Comparison of ENCODE assay signal across 29 cellular contexts in the genomic region with DNA sequence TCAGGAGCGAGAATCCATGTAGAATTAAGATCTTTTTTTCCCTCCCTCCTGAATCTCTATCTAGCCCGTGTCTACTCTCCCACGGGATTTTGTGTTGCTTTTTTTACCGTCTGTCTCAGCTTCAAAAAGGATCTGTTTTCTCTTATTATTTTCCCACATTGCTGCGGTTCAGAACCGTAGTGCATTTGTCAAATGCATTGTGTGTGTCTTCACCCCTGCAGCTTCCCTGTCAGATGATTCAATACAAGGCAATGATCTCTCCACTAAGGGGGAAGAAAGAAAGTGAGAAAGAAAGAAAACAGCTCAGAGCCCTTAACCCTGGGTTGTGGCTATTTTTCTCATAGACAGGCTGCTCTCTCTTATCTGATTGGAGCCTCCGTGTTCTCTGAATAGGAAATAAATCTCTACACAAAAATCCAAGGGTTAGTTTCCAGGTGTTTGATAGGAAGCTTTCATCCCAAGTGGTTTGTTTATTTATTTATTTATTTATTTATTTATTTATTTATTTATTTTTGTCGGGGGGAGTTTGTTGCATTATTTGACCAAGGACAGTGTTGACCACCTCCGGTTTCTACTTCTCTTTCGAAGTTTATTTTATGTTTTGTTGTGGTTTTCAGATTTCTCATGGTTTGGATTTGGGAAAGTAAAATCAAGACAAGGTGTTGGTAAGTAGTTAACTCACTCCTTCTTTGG.
A peak's percentile ranks its signal among the peaks of the same experiment; 100 is the strongest.
DNase-seq lines count a peak whose midpoint lies in the region; ATAC-seq and TF ChIP-seq lines count a peak whose summit lies in the region.
"Had no signal": no experiment of that assay in that cellular context is flagged by ENCODE, and none has a peak within 500 bp of the region (broad histone marks: within the 10 kb centered on the region; RNA-seq: fewer than 3 reads in every experiment).

No MANE protein-coding gene starts in this region.

- H3K4me1 ChIP-seq in GM23338 (ENCODE audit: insufficient read depth) (peaks cover 44% of the 10 kb centered on the region), neural progenitor cell (peaks cover 50% of the 10 kb centered on the region), A673 (ENCODE audit: insufficient read depth, low read length, poor library complexity, severe bottlenecking) (no peaks in the 10 kb centered on the region)
- H3K4me1 ChIP-seq: psoas muscle, SJCRH30 had no signal

- no peak overlapping the region for H3K4me3 ChIP-seq in GM23338
- no peak overlapping the region for H3K4me3 ChIP-seq in astrocyte of the spinal cord (ENCODE audit: low read depth, low read length)
- H3K4me3 ChIP-seq in fibroblast of mammary gland (ENCODE audit: control insufficient read depth, low read depth, low read length), result no peak overlapping the region
- H3K4me3 ChIP-seq in neural progenitor cell, result no peak overlapping the region
- no peak overlapping the region for H3K4me3 ChIP-seq in A673 (ENCODE audit: low read depth, low read length, poor library complexity, severe bottlenecking)
- H3K4me3 ChIP-seq: ascending aorta, HAP-1, psoas muscle, sigmoid colon, SJCRH30, tibial artery had no signal

- no peaks in the 10 kb centered on the region for H3K9me3 Mint-ChIP-seq in GM23338
- no peaks in the 10 kb centered on the region for H3K9me3 Mint-ChIP-seq in neural progenitor cell
- H3K9me3 Mint-ChIP-seq: activated CD4-positive, alpha-beta T cell treated with anti-CD3 and anti-CD28 coated beads, Interleukin-2, amount 10 ng/mL, durations not matched to agents 24 days and 14 days; activated naive CD8-positive, alpha-beta T cell treated with anti-CD3 and anti-CD28 coated beads for 36 hours; immature natural killer cell had no signal

- POLR2A ChIA-PET in A673 (lab: Charles Lee; ENCODE audit: low non-redundant PET), result no interaction called here

- no peak overlapping the region for H3K4me2 ChIP-seq in GM23338
- H3K4me2 ChIP-seq in neural progenitor cell, result peak overlapping the region; percentile 51
- H3K4me2 ChIP-seq: KMS-11 had no signal

- peaks cover 69% of the 10 kb centered on the region for H3K4me1 Mint-ChIP-seq in GM23338
- peaks cover 68% of the 10 kb centered on the region for H3K4me1 Mint-ChIP-seq in neural progenitor cell
- H3K4me1 Mint-ChIP-seq: activated CD4-positive, alpha-beta T cell treated with anti-CD3 and anti-CD28 coated beads, Interleukin-2, amount 10 ng/mL, durations not matched to agents 24 days and 14 days; activated naive CD8-positive, alpha-beta T cell treated with anti-CD3 and anti-CD28 coated beads for 36 hours; immature natural killer cell had no signal

- H3K36me3 ChIP-seq in GM23338 (ENCODE audit: insufficient read depth) (no peaks in the 10 kb centered on the region), neural progenitor cell (no peaks in the 10 kb centered on the region), A673 (ENCODE audit: insufficient read depth, low read length, poor library complexity, severe bottlenecking) (no peaks in the 10 kb centered on the region)
- H3K36me3 ChIP-seq: ascending aorta, HAP-1, sigmoid colon, SJCRH30, tibial artery, WERI-Rb-1 had no signal

- H3K27ac Mint-ChIP-seq in GM23338, result peak overlapping the region; percentile 60; the same call in 1 of the 2 replicates
- H3K27ac Mint-ChIP-seq in neural progenitor cell, result peak overlapping the region; percentile 67
- H3K27ac Mint-ChIP-seq: activated CD4-positive, alpha-beta T cell treated with anti-CD3 and anti-CD28 coated beads, Interleukin-2, amount 10 ng/mL, durations not matched to agents 24 days and 14 days; activated naive CD8-positive, alpha-beta T cell treated with anti-CD3 and anti-CD28 coated beads for 36 hours; immature natural killer cell had no signal

- H3K27me3 ChIP-seq in GM23338 (ENCODE audit: insufficient read depth) (no peaks in the 10 kb centered on the region), neural progenitor cell (no peaks in the 10 kb centered on the region), A673 (replicated peaks; ENCODE audit: insufficient read depth, low read depth, low read length, poor library complexity) (no peaks in the 10 kb centered on the region)
- H3K27me3 ChIP-seq: ascending aorta, sigmoid colon, tibial artery had no signal

- DNase-seq in GM23338 (ENCODE audit: low spot score) (no peak), astrocyte of the spinal cord (ENCODE audit: low read depth, low spot score) (peak; percentile 57), fibroblast of mammary gland (ENCODE audit: low read depth) (peak; percentile 16), neural progenitor cell (ENCODE audit: low spot score) (peak; percentile 32), NCI-H1694 (lab: John Stamatoyannopoulos, UW) (no peak), A673 (ENCODE audit: low spot score) (no peak), NCI-H226 (no peak)
- DNase-seq: activated CD4-positive, alpha-beta T cell treated with anti-CD3 and anti-CD28 coated beads, Interleukin-2, amount 10 ng/mL, durations not matched to agents 24 days and 14 days; activated effector memory CD4-positive, alpha-beta T cell treated with Interleukin-2 at 50 U/mL for 16 hours; activated naive CD8-positive, alpha-beta T cell treated with anti-CD3 and anti-CD28 coated beads for 36 hours; activated T-cell treated with anti-CD3 and anti-CD28 coated beads, Interleukin-2, amount 50 U/mL, for 1 hour; COR-L47; hypothalamus; immature natural killer cell; left cardiac atrium; NCI-H1417; NCI-H446 treated with DMSO at 0.1 percent for 48 hours; occipital lobe; psoas muscle; sigmoid colon; SJCRH30; stimulated activated CD4-positive, alpha-beta T cell treated with anti-CD3 and anti-CD28 coated beads, Interleukin-4, amount 100 ng/mL, for 1 hour; T-helper 9 cell; tibial artery; WERI-Rb-1 had no signal

- H3F3A ChIP-seq in GM23338 (replicated peaks; ENCODE audit: low read depth), result no peaks in the 10 kb centered on the region
- peaks cover 27% of the 10 kb centered on the region for H3F3A ChIP-seq in neural progenitor cell (ENCODE audit: low read depth)

- H3K9me3 ChIP-seq in neural progenitor cell (ENCODE audit: low read depth) (no peaks in the 10 kb centered on the region), A673 (ENCODE audit: low read depth, low read length, poor library complexity, severe bottlenecking) (no peaks in the 10 kb centered on the region)
- H3K9me3 ChIP-seq: ascending aorta, HAP-1, psoas muscle, sigmoid colon, SJCRH30, tibial artery had no signal

- no TSS peak for BruUV-seq in A673 (replicated peaks; lab: Mats Ljungman, UMichigan)

- H3K27ac ChIP-seq in GM23338 (ENCODE audit: low read depth), result no peak overlapping the region
- no peak overlapping the region for H3K27ac ChIP-seq in neural progenitor cell
- no peak overlapping the region for H3K27ac ChIP-seq in A673 (ENCODE audit: low read depth, low read length, poor library complexity, severe bottlenecking)
- H3K27ac ChIP-seq: ascending aorta, KMS-11, psoas muscle, sigmoid colon, SJCRH30, WERI-Rb-1 had no signal

- H3K79me2 ChIP-seq in GM23338 (replicated peaks; ENCODE audit: insufficient read depth) (no peaks in the 10 kb centered on the region), neural progenitor cell (ENCODE audit: low read depth) (no peaks in the 10 kb centered on the region)

- intact Hi-C loops in A673 (cut with micrococcal nuclease; ENCODE audit: unreplicated experiment), result no loop called here

- no peak overlapping the region for H3K9ac ChIP-seq in neural progenitor cell
- H3K9ac ChIP-seq: KMS-11 had no signal

- peaks cover 6% of the 10 kb centered on the region; the same call in 1 of the 2 replicates for H3K9me2 ChIP-seq in GM23338 (ENCODE audit: insufficient read depth)

- H3K27me3 Mint-ChIP-seq in GM23338 (ENCODE audit: insufficient read depth, low read depth, poor library complexity), result peaks cover 10% of the 10 kb centered on the region
- peaks cover 2% of the 10 kb centered on the region for H3K27me3 Mint-ChIP-seq in neural progenitor cell (ENCODE audit: insufficient read depth, low read depth)

- no peak overlapping the region; the same call in 1 of the 2 replicates for H2AFZ ChIP-seq in GM23338
- H2AFZ ChIP-seq in neural progenitor cell (replicated peaks), result peak overlapping the region; percentile 19

- H3K4me3 Mint-ChIP-seq in GM23338, result no peak overlapping the region
- H3K4me3 Mint-ChIP-seq in neural progenitor cell, result peak overlapping the region; percentile 73
- H3K4me3 Mint-ChIP-seq: activated CD4-positive, alpha-beta T cell treated with anti-CD3 and anti-CD28 coated beads, Interleukin-2, amount 10 ng/mL, durations not matched to agents 24 days and 14 days; activated naive CD8-positive, alpha-beta T cell treated with anti-CD3 and anti-CD28 coated beads for 36 hours; immature natural killer cell had no signal

- H4K20me1 ChIP-seq in GM23338 (replicated peaks; ENCODE audit: insufficient read depth) (no peaks in the 10 kb centered on the region), neural progenitor cell (ENCODE audit: low read depth) (no peaks in the 10 kb centered on the region)

- TF ChIP-seq CTCF in GM23338 (conservative IDR thresholded peaks at IDR 0.05; ENCODE audit: low read depth in 2 of 2) (no peak), astrocyte of the spinal cord (IDR thresholded peaks at IDR 0.05; ENCODE audit: low read depth, low read length) (no peak), fibroblast of mammary gland (conservative IDR thresholded peaks at IDR 0.05; ENCODE audit: control insufficient read depth, insufficient read depth, low read depth, low read length) (no peak), neural progenitor cell (IDR thresholded peaks at IDR 0.05) (no peak), A673 (conservative IDR thresholded peaks at IDR 0.05; ENCODE audit: low read depth, low read length) (no peak)

- no peak for ATAC-seq in GM23338
- no peak for ATAC-seq in HG03521 (IDR thresholded peaks at IDR 0.05; ENCODE audit: unreplicated experiment)
- ATAC-seq: left cardiac atrium, psoas muscle had no signal

- in situ Hi-C loops in astrocyte of the spinal cord (cut with HindIII; ENCODE audit: low sequenced_read_pairs), result no loop called here

- no peaks in the 10 kb centered on the region for H3K36me3 Mint-ChIP-seq in GM23338 (ENCODE audit: low read depth)
- H3K36me3 Mint-ChIP-seq in neural progenitor cell, result no peaks in the 10 kb centered on the region
- H3K36me3 Mint-ChIP-seq: activated naive CD8-positive, alpha-beta T cell treated with anti-CD3 and anti-CD28 coated beads for 36 hours; immature natural killer cell had no signal

- CTCF ChIA-PET in A673 (lab: Charles Lee), result no interaction called here

TF ChIP-seq in GM23338, 12 proteins besides CTCF, POLR2A, EP300 and RAD21 (continues in another document):
- TF ChIP-seq ZNF331 (CRISPR knock-in tag; IDR thresholded peaks at IDR 0.05; ENCODE audit: low read depth) (no peak), EZH2phosphoT487 (IDR thresholded peaks at IDR 0.05; ENCODE audit: unreplicated experiment) (no peak), POLR2AphosphoS5 (IDR thresholded peaks at IDR 0.05; ENCODE audit: low read depth) (no peak), NANOG (IDR thresholded peaks at IDR 0.05; ENCODE audit: borderline replicate concordance) (no peak)

Comparison
In these comparisons a context has a peak if more than half of its experiments do, and no peak if none do; other contexts are left out.
1. DNase-seq: peak in astrocyte of the spinal cord (single experiment), fibroblast of mammary gland (single experiment) and neural progenitor cell (single experiment); none in GM23338 (single experiment), NCI-H1694 (single experiment), A673 (single experiment) and NCI-H226 (single experiment).